8 cellular contexts compared by ENCODE assay signal in genomic region chr17:40038882-40039513, GRCh38. TPM values are rescaled to one million over a fixed set of nuclear protein-coding genes. Genes with fewer than 3 reads are reported as not detected.
DNase-seq lines count a peak whose midpoint lies in the region; ATAC-seq and TF ChIP-seq lines count a peak whose summit lies in the region.

No MANE protein-coding gene starts in this region.

- no peaks in the 10 kb centered on the region for H3K4me1 ChIP-seq in mesendoderm (ENCODE audit: control insufficient read depth, low read depth, low read length)

- H2BK5ac ChIP-seq in mesendoderm (ENCODE audit: low read length) = no peak overlapping the region

- H2BK15ac ChIP-seq in mesendoderm (replicated peaks; ENCODE audit: low read depth) = no peak overlapping the region

- H3K79me2 ChIP-seq in mesendoderm (ENCODE audit: control insufficient read depth, insufficient read depth, low read length) = no peaks in the 10 kb centered on the region

- no peak overlapping the region for H3K23ac ChIP-seq in mesendoderm (ENCODE audit: low read length)

- peak in 55 of 56 donors; percentile 33 to 75 (median 62) for TF ChIP-seq CTCF in dorsolateral prefrontal cortex (IDR thresholded peaks at IDR 0.05 in 54 of 56, conservative IDR thresholded peaks at IDR 0.05 in 2 of 56; ENCODE audit: low read depth in 1 of 56, partially characterized antibody in 56 of 56)

- peak overlapping the region in 11 of 59 donors; percentile 3 to 33 (median 22) for H3K4me3 ChIP-seq in dorsolateral prefrontal cortex
- H3K4me3 ChIP-seq in mesendoderm (ENCODE audit: low read length) = no peak overlapping the region

- intact Hi-C loops in dorsolateral prefrontal cortex (cut with DNase I) = no loop called here

- no peak for ATAC-seq in HG02884 (IDR thresholded peaks at IDR 0.05; ENCODE audit: unreplicated experiment)

- no peak overlapping the region for H2BK120ac ChIP-seq in mesendoderm (ENCODE audit: low read depth, low read length)

- H3K56ac ChIP-seq in mesendoderm (ENCODE audit: low read length) = no peak overlapping the region

- H3K18ac ChIP-seq in mesendoderm (ENCODE audit: low read length) = no peak overlapping the region

- H3K27ac ChIP-seq in dorsolateral prefrontal cortex = peak overlapping the region in 48 of 59 donors; percentile 3 to 85 (median 43)
- H3K27ac ChIP-seq in mesendoderm (ENCODE audit: low read depth, low read length) = no peak overlapping the region

- H3K4me2 ChIP-seq in mesendoderm (ENCODE audit: low read length) = no peak overlapping the region

- H2AK5ac ChIP-seq in mesendoderm (ENCODE audit: low read length) = no peak overlapping the region

- H3K79me1 ChIP-seq in mesendoderm (ENCODE audit: low read length) = no peaks in the 10 kb centered on the region

- WGBS in mesendoderm (ENCODE audit: extremely low coverage, insufficient coverage, low lambda C conversion rate) = no CpG with 5 or more reads among the region's 11 CpGs

- no peaks in the 10 kb centered on the region for H3K27me3 ChIP-seq in dorsolateral prefrontal cortex
- no peaks in the 10 kb centered on the region for H3K27me3 ChIP-seq in mesendoderm (ENCODE audit: insufficient read depth, low read length, poor library complexity)

- DNase-seq in Daoy (ENCODE audit: low read depth) (peak; percentile 62), NCI-H2196 (lab: John Stamatoyannopoulos, UW; ENCODE audit: unreplicated experiment) (peak; percentile 54), dorsolateral prefrontal cortex (peak in 5 of 10 donors; percentile 24 to 72 (median 43)), mesendoderm (peak; percentile 79), inferior parietal cortex (ENCODE audit: extremely low spot score) (no peak), ecto neural progenitor cell (ENCODE audit: low spot score) (no peak), NCI-H345 treated with DMSO at 0.1 percent for 48 hours (lab: John Stamatoyannopoulos, UW; ENCODE audit: unreplicated experiment) (no peak)

- no peak overlapping the region for H4K5ac ChIP-seq in mesendoderm (ENCODE audit: low read length)

- no peak overlapping the region for H3K4ac ChIP-seq in mesendoderm (ENCODE audit: low read depth, low read length)

- H3K36me3 ChIP-seq in mesendoderm (ENCODE audit: control insufficient read depth, insufficient read depth, low read length) = peaks cover 5% of the 10 kb centered on the region

- H3K9ac ChIP-seq in mesendoderm (ENCODE audit: low read length) = no peak overlapping the region

- no peak overlapping the region for H4K8ac ChIP-seq in mesendoderm (ENCODE audit: low read depth, low read length)

RNA-seq across cellular contexts. Expression of gene MED24, which starts 15.2 kb away (rescaled TPM):
- 31.8 and 39.2 TPM in 2 replicates for total RNA-seq in Daoy (2014; rRNA removed; shearing (Covaris generic))
- 100 to 1,000 TPM in 59 of 120 experiments, 10 to 100 TPM in 61; 59.5 to 156 (median 99.1) TPM for total RNA-seq in dorsolateral prefrontal cortex
- polyA plus RNA-seq in mesendoderm (2013, experiment 1 of 2) = 54.7 TPM
- polyA plus RNA-seq in mesendoderm (2013, experiment 2 of 2) = 54.0 TPM

RNA-seq across cellular contexts. Expression of gene CSF3, which starts 23.8 kb away (rescaled TPM):
- 0.29 TPM in 1 of 2 replicates, not detected in the other for total RNA-seq in Daoy (2014; rRNA removed; shearing (Covaris generic))
- total RNA-seq in dorsolateral prefrontal cortex = 100 to 1,000 TPM in 1 of 120 experiments, 10 to 100 TPM in 8, 1 to 10 TPM in 30, under 1 TPM in 25, not detected in 56; 0.30 to 105 (median 1.8) TPM
- 0.04 TPM for polyA plus RNA-seq in mesendoderm (2013, experiment 1 of 2)
- 0.04 TPM for polyA plus RNA-seq in mesendoderm (2013, experiment 2 of 2)

RNA-seq across cellular contexts. Expression of gene THRA, which starts 23.8 kb away (rescaled TPM):
- 4.4 and 7.7 TPM in 2 replicates for total RNA-seq in Daoy (2014; rRNA removed; shearing (Covaris generic))
- total RNA-seq in dorsolateral prefrontal cortex = 100 to 1,000 TPM; 178 to 301 (median 231) TPM
- 2.5 TPM for polyA plus RNA-seq in mesendoderm (2013, experiment 1 of 2)
- polyA plus RNA-seq in mesendoderm (2013, experiment 2 of 2) = 2.9 TPM

RNA-seq across cellular contexts. Expression of gene PSMD3, which starts 58.4 kb away (rescaled TPM):
- total RNA-seq in Daoy (2014; rRNA removed; shearing (Covaris generic)) = 146 and 185 TPM in 2 replicates
- 100 to 1,000 TPM in 50 of 120 experiments, 10 to 100 TPM in 70; 70.5 to 136 (median 98.5) TPM for total RNA-seq in dorsolateral prefrontal cortex
- 159 TPM for polyA plus RNA-seq in mesendoderm (2013, experiment 1 of 2)
- 159 TPM for polyA plus RNA-seq in mesendoderm (2013, experiment 2 of 2)

Comparison
In these comparisons a context has a peak if more than half of its experiments do, and no peak if none do; other contexts are left out.
1. DNase-seq: peak in Daoy (single experiment), NCI-H2196 (single experiment) and mesendoderm (single experiment); none in inferior parietal cortex (single experiment), ecto neural progenitor cell (single experiment) and NCI-H345 treated with DMSO at 0.1 percent for 48 hours (single experiment).
2. RNA of gene THRA, which starts 23.8 kb away (total RNA-seq): 178 to 301 TPM in dorsolateral prefrontal cortex; 4.4 to 7.7 TPM in Daoy; every median in the first group is over 10 times any median in the second.